ENCODE assay signal across 1 cellular context in the genomic region with DNA sequence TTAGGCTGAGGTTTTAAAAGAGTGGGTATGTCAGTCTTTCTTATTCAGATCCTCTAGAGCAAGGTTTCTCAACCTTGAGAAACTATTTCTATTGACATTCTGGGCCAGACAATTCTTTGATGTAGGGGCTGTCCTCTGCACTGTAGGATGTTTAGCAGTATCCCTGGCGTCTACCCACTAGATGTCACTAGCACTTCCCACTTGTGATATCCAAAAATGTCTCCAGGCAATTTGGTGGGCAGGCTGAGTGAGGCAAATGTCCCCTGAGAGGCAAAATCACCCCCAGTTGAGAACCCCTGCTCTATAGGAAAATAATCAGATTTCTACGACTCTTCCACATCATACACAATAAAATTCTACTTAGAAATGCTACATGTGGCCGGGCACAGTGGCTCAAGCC.
TF ChIP-seq lines count a peak whose summit lies in the region.

No MANE protein-coding gene starts in this region.

TF ChIP-seq in HCT116, 20 proteins besides CTCF, POLR2A, EP300 and RAD21 (continued from another document):
- TF ChIP-seq ZFX (IDR thresholded peaks at IDR 0.05) (no peak), ELF1 (IDR thresholded peaks at IDR 0.05; ENCODE audit: borderline replicate concordance, low read depth) (no peak), YY1 (IDR thresholded peaks at IDR 0.05; ENCODE audit: extremely low read depth, insufficient replicate concordance, low read depth, low read length) (no peak), EZH2phosphoT487 (IDR thresholded peaks at IDR 0.05; ENCODE audit: borderline replicate concordance) (no peak), ZNF274 (IDR thresholded peaks at IDR 0.05; ENCODE audit: low read depth, low read length) (no peak), POLR2AphosphoS5 (IDR thresholded peaks at IDR 0.05; ENCODE audit: low read depth, low read length) (no peak), SRF (IDR thresholded peaks at IDR 0.05; ENCODE audit: low read depth) (no peak), FOSL1 (IDR thresholded peaks at IDR 0.05; ENCODE audit: low read depth) (no peak), TCF7L2 (IDR thresholded peaks at IDR 0.05; ENCODE audit: borderline replicate concordance, extremely low read depth, insufficient read depth, insufficient read length) (no peak), JUND (IDR thresholded peaks at IDR 0.05) (no peak)
- TF ChIP-seq, protein P1, sequence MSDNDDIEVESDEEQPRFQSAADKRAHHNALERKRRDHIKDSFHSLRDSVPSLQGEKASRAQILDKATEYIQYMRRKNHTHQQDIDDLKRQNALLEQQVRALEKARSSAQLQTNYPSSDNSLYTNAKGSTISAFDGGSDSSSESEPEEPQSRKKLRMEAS (IDR thresholded peaks at IDR 0.05), result no peak
- TF ChIP-seq, protein P2, sequence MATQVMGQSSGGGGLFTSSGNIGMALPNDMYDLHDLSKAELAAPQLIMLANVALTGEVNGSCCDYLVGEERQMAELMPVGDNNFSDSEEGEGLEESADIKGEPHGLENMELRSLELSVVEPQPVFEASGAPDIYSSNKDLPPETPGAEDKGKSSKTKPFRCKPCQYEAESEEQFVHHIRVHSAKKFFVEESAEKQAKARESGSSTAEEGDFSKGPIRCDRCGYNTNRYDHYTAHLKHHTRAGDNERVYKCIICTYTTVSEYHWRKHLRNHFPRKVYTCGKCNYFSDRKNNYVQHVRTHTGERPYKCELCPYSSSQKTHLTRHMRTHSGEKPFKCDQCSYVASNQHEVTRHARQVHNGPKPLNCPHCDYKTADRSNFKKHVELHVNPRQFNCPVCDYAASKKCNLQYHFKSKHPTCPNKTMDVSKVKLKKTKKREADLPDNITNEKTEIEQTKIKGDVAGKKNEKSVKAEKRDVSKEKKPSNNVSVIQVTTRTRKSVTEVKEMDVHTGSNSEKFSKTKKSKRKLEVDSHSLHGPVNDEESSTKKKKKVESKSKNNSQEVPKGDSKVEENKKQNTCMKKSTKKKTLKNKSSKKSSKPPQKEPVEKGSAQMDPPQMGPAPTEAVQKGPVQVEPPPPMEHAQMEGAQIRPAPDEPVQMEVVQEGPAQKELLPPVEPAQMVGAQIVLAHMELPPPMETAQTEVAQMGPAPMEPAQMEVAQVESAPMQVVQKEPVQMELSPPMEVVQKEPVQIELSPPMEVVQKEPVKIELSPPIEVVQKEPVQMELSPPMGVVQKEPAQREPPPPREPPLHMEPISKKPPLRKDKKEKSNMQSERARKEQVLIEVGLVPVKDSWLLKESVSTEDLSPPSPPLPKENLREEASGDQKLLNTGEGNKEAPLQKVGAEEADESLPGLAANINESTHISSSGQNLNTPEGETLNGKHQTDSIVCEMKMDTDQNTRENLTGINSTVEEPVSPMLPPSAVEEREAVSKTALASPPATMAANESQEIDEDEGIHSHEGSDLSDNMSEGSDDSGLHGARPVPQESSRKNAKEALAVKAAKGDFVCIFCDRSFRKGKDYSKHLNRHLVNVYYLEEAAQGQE (IDR thresholded peaks at IDR 0.05; ENCODE audit: low read depth), result no peak
